21 cellular contexts compared by ENCODE assay signal in genomic region chr10:68925489-68925888, GRCh38. TPM values are rescaled to one million over a fixed set of nuclear protein-coding genes. Genes with fewer than 3 reads are reported as not detected.
DNase-seq lines count a peak whose midpoint lies in the region; ATAC-seq and TF ChIP-seq lines count a peak whose summit lies in the region.
"Had no signal": no experiment of that assay in that cellular context is flagged by ENCODE, and none has a peak within 500 bp of the region (broad histone marks: within the 10 kb centered on the region; RNA-seq: fewer than 3 reads in every experiment).

No MANE protein-coding gene starts in this region.

- H3K36me3 ChIP-seq in CD4-positive, alpha-beta memory T cell (ENCODE audit: insufficient read depth, low read length) = peaks cover 4% of the 10 kb centered on the region
- H3K36me3 ChIP-seq in neuronal stem cell (replicated peaks in 1 of 2; ENCODE audit: control insufficient read depth in 2 of 2, insufficient read depth in 2 of 2, low read length in 2 of 2) = peaks cover 2 to 91% of the 10 kb centered on the region in 2 donors

- H3K4me1 Mint-ChIP-seq in activated CD8-positive, alpha-beta T cell treated with anti-CD3 and anti-CD28 coated beads for 36 hours (ENCODE audit: low read depth) = peaks cover 9% of the 10 kb centered on the region
- H3K4me1 Mint-ChIP-seq in activated CD8-positive, alpha-beta T cell treated with anti-CD3 and anti-CD28 coated beads, Interleukin-2, amount 10 ng/mL, durations not matched to agents 7 days and 5 days (ENCODE audit: low read depth) = no peaks in the 10 kb centered on the region
- H3K4me1 Mint-ChIP-seq in CD4-positive, alpha-beta memory T cell = peaks cover 7 to 11% (median 8%) of the 10 kb centered on the region in 4 donors
- H3K4me1 Mint-ChIP-seq in T-helper 17 cell = peaks cover 8% of the 10 kb centered on the region
- H3K4me1 Mint-ChIP-seq in memory B cell = peaks cover 5% of the 10 kb centered on the region
- H3K4me1 Mint-ChIP-seq: B cell, H9 had no signal

- no peak overlapping the region for H3K4me3 Mint-ChIP-seq in activated CD8-positive, alpha-beta T cell treated with anti-CD3 and anti-CD28 coated beads for 36 hours
- no peak overlapping the region for H3K4me3 Mint-ChIP-seq in activated CD8-positive, alpha-beta T cell treated with anti-CD3 and anti-CD28 coated beads, Interleukin-2, amount 10 ng/mL, durations not matched to agents 7 days and 5 days
- no peak overlapping the region for H3K4me3 Mint-ChIP-seq in CD4-positive, alpha-beta memory T cell
- no peak overlapping the region for H3K4me3 Mint-ChIP-seq in T-helper 17 cell
- no peak overlapping the region for H3K4me3 Mint-ChIP-seq in memory B cell
- H3K4me3 Mint-ChIP-seq: B cell; CD4-positive, CD25-positive, alpha-beta regulatory T cell; H9 had no signal

- H3K4me1 ChIP-seq in CD4-positive, alpha-beta memory T cell (ENCODE audit: insufficient read depth, low read length) = no peaks in the 10 kb centered on the region
- no peaks in the 10 kb centered on the region for H3K4me1 ChIP-seq in neuronal stem cell (ENCODE audit: control insufficient read depth in 2 of 2, insufficient read depth in 1 of 2, low read depth in 1 of 2, low read length in 2 of 2)
- H3K4me1 ChIP-seq: BLaER1 had no signal

- H4K91ac ChIP-seq in neuronal stem cell (ENCODE audit: low read depth, low read length, poor library complexity) = no peak overlapping the region

- CTCF ChIA-PET in activated CD8-positive, alpha-beta T cell treated with anti-CD3 and anti-CD28 coated beads for 36 hours (lab: Charles Lee) = no interaction called here
- CTCF ChIA-PET in activated CD8-positive, alpha-beta T cell treated with anti-CD3 and anti-CD28 coated beads, Interleukin-2, amount 10 ng/mL, durations not matched to agents 7 days and 5 days (lab: Charles Lee) = no interaction called here
- CTCF ChIA-PET in CD4-positive, alpha-beta memory T cell (lab: Charles Lee; ENCODE audit: partially characterized antibody) = no interaction called here

- peaks cover 33% of the 10 kb centered on the region for H3K36me3 Mint-ChIP-seq in activated CD8-positive, alpha-beta T cell treated with anti-CD3 and anti-CD28 coated beads for 36 hours (ENCODE audit: low read depth)
- peaks cover 33% of the 10 kb centered on the region for H3K36me3 Mint-ChIP-seq in activated CD8-positive, alpha-beta T cell treated with anti-CD3 and anti-CD28 coated beads, Interleukin-2, amount 10 ng/mL, durations not matched to agents 7 days and 5 days (ENCODE audit: low read depth)
- H3K36me3 Mint-ChIP-seq in CD4-positive, alpha-beta memory T cell = peaks cover 19 to 45% of the 10 kb centered on the region in 2 donors
- H3K36me3 Mint-ChIP-seq in T-helper 17 cell (ENCODE audit: low read depth) = peaks cover 10% of the 10 kb centered on the region
- peaks cover 21% of the 10 kb centered on the region for H3K36me3 Mint-ChIP-seq in memory B cell

- H3K18ac ChIP-seq in neuronal stem cell (ENCODE audit: low read length) = no peak overlapping the region

- H3K27ac Mint-ChIP-seq in activated CD8-positive, alpha-beta T cell treated with anti-CD3 and anti-CD28 coated beads for 36 hours = peak overlapping the region; percentile 25
- H3K27ac Mint-ChIP-seq in activated CD8-positive, alpha-beta T cell treated with anti-CD3 and anti-CD28 coated beads, Interleukin-2, amount 10 ng/mL, durations not matched to agents 7 days and 5 days = no peak overlapping the region
- peak overlapping the region in 4 of 7 donors; percentile 36 to 59 (median 50) for H3K27ac Mint-ChIP-seq in CD4-positive, alpha-beta memory T cell
- H3K27ac Mint-ChIP-seq in T-helper 17 cell (peak overlapping the region; percentile 37), memory B cell (peak overlapping the region; percentile 73)
- H3K27ac Mint-ChIP-seq: B cell had no signal

- no peak overlapping the region for H2AFZ ChIP-seq in neuronal stem cell (ENCODE audit: low read length)
- H2AFZ ChIP-seq: GM23248 had no signal

- no peak overlapping the region for H4K8ac ChIP-seq in neuronal stem cell (ENCODE audit: low read depth, low read length)

- no peak overlapping the region for H2BK15ac ChIP-seq in neuronal stem cell (ENCODE audit: low read length)

- no peak overlapping the region for H2BK120ac ChIP-seq in neuronal stem cell (ENCODE audit: low read depth, low read length)

- POLR2A ChIA-PET in activated CD8-positive, alpha-beta T cell treated with anti-CD3 and anti-CD28 coated beads for 36 hours (lab: Charles Lee) = interaction anchor here (1.7 kb wide), 1 partner anchor 11 kb away, joined by 5 read pairs; no protein-coding TSS in a partner anchor
- POLR2A ChIA-PET in activated CD8-positive, alpha-beta T cell treated with anti-CD3 and anti-CD28 coated beads, Interleukin-2, amount 10 ng/mL, durations not matched to agents 7 days and 5 days (lab: Charles Lee) = interaction anchor here (1.1 kb wide), 1 partner anchor 25 kb away, joined by 3 read pairs; no protein-coding TSS in a partner anchor
- POLR2A ChIA-PET in CD4-positive, alpha-beta memory T cell (lab: Charles Lee; ENCODE audit: partially characterized antibody) = no interaction called here

- H3K4me2 ChIP-seq in neuronal stem cell (ENCODE audit: insufficient read depth, low read length, poor library complexity, severe bottlenecking) = no peak overlapping the region
- H3K4me2 ChIP-seq: BLaER1 had no signal

- no peak overlapping the region for H2AK5ac ChIP-seq in neuronal stem cell (ENCODE audit: low read depth, low read length)

- ATAC-seq in activated CD8-positive, alpha-beta T cell treated with anti-CD3 and anti-CD28 coated beads for 36 hours = no peak
- ATAC-seq in activated CD8-positive, alpha-beta T cell treated with anti-CD3 and anti-CD28 coated beads, Interleukin-2, amount 10 ng/mL, durations not matched to agents 7 days and 5 days = no peak
- ATAC-seq in T-helper 17 cell = no peak
- ATAC-seq in memory B cell (ENCODE audit: low read depth) = no peak
- ATAC-seq in GM19035 (IDR thresholded peaks at IDR 0.05; ENCODE audit: unreplicated experiment) = no peak
- ATAC-seq: HCT116 had no signal

- no peaks in the 10 kb centered on the region for H3K79me1 ChIP-seq in neuronal stem cell (ENCODE audit: low read depth, low read length)

- TF ChIP-seq CTCF in activated CD8-positive, alpha-beta T cell treated with anti-CD3 and anti-CD28 coated beads for 36 hours (IDR thresholded peaks at IDR 0.05) = no peak

- no CpG with 5 or more reads among the region's 4 CpGs for WGBS in neuronal stem cell (ENCODE audit: extremely low coverage in 2 of 2, insufficient read length in 2 of 2, insufficient replicate concordance in 1 of 2), 2 donors

- no peaks in the 10 kb centered on the region for H3K27me3 Mint-ChIP-seq in activated CD8-positive, alpha-beta T cell treated with anti-CD3 and anti-CD28 coated beads for 36 hours
- H3K27me3 Mint-ChIP-seq in activated CD8-positive, alpha-beta T cell treated with anti-CD3 and anti-CD28 coated beads, Interleukin-2, amount 10 ng/mL, durations not matched to agents 7 days and 5 days (ENCODE audit: low read depth) = no peaks in the 10 kb centered on the region
- no peaks in the 10 kb centered on the region for H3K27me3 Mint-ChIP-seq in CD4-positive, alpha-beta memory T cell
- no peaks in the 10 kb centered on the region for H3K27me3 Mint-ChIP-seq in T-helper 17 cell
- no peaks in the 10 kb centered on the region for H3K27me3 Mint-ChIP-seq in memory B cell
- H3K27me3 Mint-ChIP-seq: B cell; CD4-positive, CD25-positive, alpha-beta regulatory T cell had no signal

- H3K27ac ChIP-seq in CD4-positive, alpha-beta memory T cell (ENCODE audit: low read depth, low read length) = no peak overlapping the region
- no peak overlapping the region for H3K27ac ChIP-seq in neuronal stem cell (replicated peaks; ENCODE audit: low read length)
- H3K27ac ChIP-seq: 22Rv1, BLaER1, C4-2B, GM23248 had no signal

- H3K9ac ChIP-seq in neuronal stem cell (ENCODE audit: low read depth, low read length, poor library complexity) = no peak overlapping the region
- H3K9ac ChIP-seq: BLaER1, GM23248 had no signal

- H3K23ac ChIP-seq in neuronal stem cell (ENCODE audit: low read depth, low read length, poor library complexity) = no peak overlapping the region

- no peaks in the 10 kb centered on the region for H3K9me3 Mint-ChIP-seq in activated CD8-positive, alpha-beta T cell treated with anti-CD3 and anti-CD28 coated beads for 36 hours
- no peaks in the 10 kb centered on the region for H3K9me3 Mint-ChIP-seq in activated CD8-positive, alpha-beta T cell treated with anti-CD3 and anti-CD28 coated beads, Interleukin-2, amount 10 ng/mL, durations not matched to agents 7 days and 5 days (ENCODE audit: insufficient read depth)
- H3K9me3 Mint-ChIP-seq in CD4-positive, alpha-beta memory T cell = no peaks in the 10 kb centered on the region
- H3K9me3 Mint-ChIP-seq in memory B cell = peaks cover 3% of the 10 kb centered on the region
- H3K9me3 Mint-ChIP-seq: H9 had no signal

- no peak overlapping the region for H3K4me3 ChIP-seq in CD4-positive, alpha-beta memory T cell (ENCODE audit: low read length in 2 of 2)
- H3K4me3 ChIP-seq in neuronal stem cell (ENCODE audit: low read length in 2 of 2) = no peak overlapping the region
- H3K4me3 ChIP-seq: BLaER1, GM23248 had no signal

- no peak overlapping the region for H3K14ac ChIP-seq in neuronal stem cell (ENCODE audit: low read length)

- H3K4ac ChIP-seq in neuronal stem cell (ENCODE audit: low read length) = no peak overlapping the region

- H2BK12ac ChIP-seq in neuronal stem cell (ENCODE audit: low read length) = no peak overlapping the region

- intact Hi-C loops in activated CD8-positive, alpha-beta T cell treated with anti-CD3 and anti-CD28 coated beads for 36 hours (cut with micrococcal nuclease) = no loop called here
- intact Hi-C loops in CD4-positive, alpha-beta memory T cell (cut with micrococcal nuclease) = no loop called here

- H3K9me3 ChIP-seq in CD4-positive, alpha-beta memory T cell (ENCODE audit: control insufficient read depth in 1 of 2, low read length in 2 of 2) = no peaks in the 10 kb centered on the region
- no peaks in the 10 kb centered on the region for H3K9me3 ChIP-seq in T-helper 17 cell (ENCODE audit: control insufficient read depth, low read length, poor library complexity, severe bottlenecking)
- no peaks in the 10 kb centered on the region for H3K9me3 ChIP-seq in neuronal stem cell (replicated peaks in 1 of 2; ENCODE audit: control insufficient read depth in 2 of 2, insufficient read depth in 1 of 2, low read depth in 1 of 2, low read length in 2 of 2)

- no peak for DNase-seq in activated CD8-positive, alpha-beta T cell treated with anti-CD3 and anti-CD28 coated beads for 36 hours
- DNase-seq in activated CD8-positive, alpha-beta T cell treated with anti-CD3 and anti-CD28 coated beads, Interleukin-2, amount 10 ng/mL, durations not matched to agents 7 days and 5 days = no peak
- DNase-seq in CD4-positive, alpha-beta memory T cell = no peak
- no peak for DNase-seq in T-helper 17 cell
- no peak for DNase-seq in memory B cell (ENCODE audit: low spot score in 2 of 2)
- no peak for DNase-seq in neuronal stem cell (ENCODE audit: low spot score)
- no peak for DNase-seq in iPS-NIHi7 (ENCODE audit: extremely low spot score)
- DNase-seq: Calu3; CD4-positive, CD25-positive, alpha-beta regulatory T cell; COR-L47; DMS53; DMS79 treated with DMSO at 0.1 percent for 48 hours; GF-D8; GM23248; H9 had no signal

- H2BK5ac ChIP-seq in neuronal stem cell (ENCODE audit: low read length) = no peak overlapping the region

- no peaks in the 10 kb centered on the region for H3K27me3 ChIP-seq in CD4-positive, alpha-beta memory T cell (ENCODE audit: insufficient read depth, low read length)
- H3K27me3 ChIP-seq in neuronal stem cell (ENCODE audit: control insufficient read depth in 3 of 3, insufficient read depth in 3 of 3, low read depth in 1 of 3, low read length in 3 of 3) = no peaks in the 10 kb centered on the region
- H3K27me3 ChIP-seq: BLaER1 had no signal

RNA-seq across cellular contexts. Expression of gene DDX50, which starts 24.4 kb away (rescaled TPM):
- total RNA-seq in activated CD8-positive, alpha-beta T cell treated with anti-CD3 and anti-CD28 coated beads for 36 hours = 100 to 1,000 TPM; 102 to 105 TPM
- 10 to 100 TPM; 46.9 to 50.7 TPM for total RNA-seq in activated CD8-positive, alpha-beta T cell treated with anti-CD3 and anti-CD28 coated beads, Interleukin-2, amount 10 ng/mL, durations not matched to agents 7 days and 5 days
- total RNA-seq in CD4-positive, alpha-beta memory T cell = 10 to 100 TPM; 41.1 to 41.9 TPM
- 10 to 100 TPM; 39.5 to 45.2 TPM for polyA plus RNA-seq in CD4-positive, alpha-beta memory T cell
- total RNA-seq in T-helper 17 cell = 10 to 100 TPM; 37.6 to 40.8 TPM
- polyA plus RNA-seq in neuronal stem cell (2013, experiment 1 of 2) = 56.7 TPM
- polyA plus RNA-seq in neuronal stem cell (2013, experiment 2 of 2) = 55.5 TPM

RNA-seq across cellular contexts. Expression of gene DDX21, which starts 30.5 kb away (rescaled TPM):
- 100 to 1,000 TPM; 192 to 194 TPM for total RNA-seq in activated CD8-positive, alpha-beta T cell treated with anti-CD3 and anti-CD28 coated beads for 36 hours
- 10 to 100 TPM; 94.7 to 94.9 TPM for total RNA-seq in activated CD8-positive, alpha-beta T cell treated with anti-CD3 and anti-CD28 coated beads, Interleukin-2, amount 10 ng/mL, durations not matched to agents 7 days and 5 days
- 10 to 100 TPM; 50.6 to 57.1 TPM for total RNA-seq in CD4-positive, alpha-beta memory T cell
- polyA plus RNA-seq in CD4-positive, alpha-beta memory T cell = 10 to 100 TPM; 20.3 to 20.7 TPM
- 100 to 1,000 TPM; 130 to 134 TPM for total RNA-seq in T-helper 17 cell
- 48.7 TPM for polyA plus RNA-seq in neuronal stem cell (2013, experiment 1 of 2)
- 50.0 TPM for polyA plus RNA-seq in neuronal stem cell (2013, experiment 2 of 2)
